8 cellular contexts compared by ENCODE assay signal in the genomic region with DNA sequence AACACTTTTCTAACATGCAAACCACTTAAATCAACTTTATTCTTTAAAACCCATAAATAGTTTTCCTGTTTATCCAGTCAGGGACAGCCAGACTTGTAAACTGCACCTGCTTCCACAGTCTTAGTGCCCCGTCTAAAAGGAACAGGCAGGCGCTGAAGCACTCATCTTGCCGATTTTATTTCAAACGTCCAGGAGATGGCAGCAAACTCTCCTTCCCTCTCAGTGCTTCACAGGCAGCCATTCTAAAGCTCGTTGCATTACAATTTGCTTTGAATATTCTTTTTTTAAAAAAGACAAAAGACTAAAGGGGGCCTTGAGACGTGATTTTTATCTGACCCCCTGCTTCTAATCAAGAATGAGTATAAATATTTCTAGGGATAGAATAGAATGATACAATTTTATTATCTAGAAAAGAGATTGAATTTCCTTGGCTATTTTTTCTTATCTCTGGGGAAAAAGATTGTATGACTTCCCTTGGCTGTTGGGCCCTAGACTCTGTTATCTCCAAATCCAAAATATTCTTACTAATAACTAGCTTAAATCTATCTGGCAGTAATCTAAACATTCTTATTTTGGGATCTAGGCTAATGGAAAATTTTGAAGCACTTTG.
DNase-seq lines count a peak whose midpoint lies in the region; ATAC-seq and TF ChIP-seq lines count a peak whose summit lies in the region.

No MANE protein-coding gene starts in this region.

- DNase-seq in Calu3 (peak; percentile 47), NCI-H526 treated with DMSO at 0.1 percent for 48 hours (lab: John Stamatoyannopoulos, UW) (peak; percentile 65), erythroblast (lab: John Stamatoyannopoulos, UW) (peak; percentile 53 to 70), thoracic aorta (ENCODE audit: low spot score) (no peak)
- peak; percentile 34 to 38 for DNase-seq in activated CD4-positive, alpha-beta T cell treated with anti-CD3 and anti-CD28 coated beads, Interleukin-2, amount 50 U/mL, for 4 hours
- DNase-seq in naive thymus-derived CD8-positive, alpha-beta T cell, result peak in 9 of 10 donors; percentile 12 to 76 (median 51)

- H3K4me1 ChIP-seq in thoracic aorta (ENCODE audit: control insufficient read depth in 1 of 2, low read depth in 2 of 2), result peaks cover 53 to 96% of the 10 kb centered on the region in 2 donors

- H3K4me1 Mint-ChIP-seq in Calu3 (ENCODE audit: low read depth, unreplicated experiment), result peaks cover 7% of the 10 kb centered on the region
- peaks cover 0 to 8% (median 4%) of the 10 kb centered on the region in 4 donors for H3K4me1 Mint-ChIP-seq in naive thymus-derived CD8-positive, alpha-beta T cell

- H3K27ac Mint-ChIP-seq in Calu3 (ENCODE audit: unreplicated experiment), result no peak overlapping the region
- no peak overlapping the region for H3K27ac Mint-ChIP-seq in naive thymus-derived CD8-positive, alpha-beta T cell

- H3K36me3 Mint-ChIP-seq in Calu3 (ENCODE audit: insufficient read depth, unreplicated experiment), result no peaks in the 10 kb centered on the region
- H3K36me3 Mint-ChIP-seq in naive thymus-derived CD8-positive, alpha-beta T cell, result no peaks in the 10 kb centered on the region

- intact Hi-C loops in Calu3 (cut with micrococcal nuclease; ENCODE audit: unreplicated experiment), result loop anchor here (1.0 to 5.0 kb wide), 3 partner anchors 65 to 244 kb away; partner anchors contain the start of gene USP53

- H3K4me3 ChIP-seq in thoracic aorta, result no peak overlapping the region

- no peak overlapping the region for H3K4me3 Mint-ChIP-seq in Calu3 (ENCODE audit: low read depth, unreplicated experiment)
- H3K4me3 Mint-ChIP-seq in naive thymus-derived CD8-positive, alpha-beta T cell, result no peak overlapping the region

- H3K27ac ChIP-seq in thoracic aorta, result peak overlapping the region; percentile 50 to 83

- no peaks in the 10 kb centered on the region for H3K9me3 ChIP-seq in thoracic aorta

- POLR2A ChIA-PET in naive thymus-derived CD8-positive, alpha-beta T cell (lab: Charles Lee), result interaction anchor here (1.4 to 2.0 kb wide), 2 partner anchors 170 to 171 kb away, joined by 5 to 6 read pairs; partner anchors contain the start of gene USP53

- peak; percentile 53 for TF ChIP-seq CTCF in Calu3 (IDR thresholded peaks at IDR 0.05; ENCODE audit: unreplicated experiment)
- peak; percentile 47 for TF ChIP-seq CTCF in thoracic aorta (IDR thresholded peaks at IDR 0.05)

- ATAC-seq in GM19438 (IDR thresholded peaks at IDR 0.05; ENCODE audit: low read depth, unreplicated experiment) (peak; percentile 89), HG03442 (IDR thresholded peaks at IDR 0.05; ENCODE audit: unreplicated experiment) (peak; percentile 81), thoracic aorta (ENCODE audit: insufficient number of reproducible peaks, low FRiP score, low read depth) (no peak)
- peak; percentile 93 to 97 for ATAC-seq in naive thymus-derived CD8-positive, alpha-beta T cell

- no peaks in the 10 kb centered on the region for H3K9me3 Mint-ChIP-seq in Calu3 (ENCODE audit: low read depth, unreplicated experiment)
- H3K9me3 Mint-ChIP-seq in naive thymus-derived CD8-positive, alpha-beta T cell, result no peaks in the 10 kb centered on the region

- CTCF ChIA-PET in Calu3 (lab: Charles Lee), result no interaction called here

- BruUV-seq in Calu3 (replicated peaks; lab: Mats Ljungman, UMichigan), result no TSS peak

- TF ChIP-seq POLR2A in erythroblast (IDR thresholded peaks at IDR 0.05; ENCODE audit: low read length), result no peak

- no peaks in the 10 kb centered on the region for H3K36me3 ChIP-seq in thoracic aorta

- H3K27me3 Mint-ChIP-seq in Calu3 (ENCODE audit: unreplicated experiment), result no peaks in the 10 kb centered on the region
- H3K27me3 Mint-ChIP-seq in naive thymus-derived CD8-positive, alpha-beta T cell, result peaks cover 0 to 3% (median 0%) of the 10 kb centered on the region in 5 donors

- no peaks in the 10 kb centered on the region for H3K27me3 ChIP-seq in thoracic aorta (replicated peaks; ENCODE audit: insufficient read depth)
